In genomic region chr4:6368096-6368495, GRCh38 we compare ENCODE assay signal across 21 cellular contexts.
"Had no signal": no experiment of that assay in that cellular context is flagged by ENCODE, and none has a peak within 500 bp of the region (broad histone marks: within the 10 kb centered on the region; RNA-seq: fewer than 3 reads in every experiment).

No MANE protein-coding gene starts in this region.

- H3K9me3 ChIP-seq: colonic mucosa, esophagus squamous epithelium, ovary, thyroid gland had no signal

- H3K4me1 ChIP-seq: colonic mucosa, esophagus squamous epithelium, gastroesophageal sphincter, thyroid gland had no signal

- H3K27ac ChIP-seq: colonic mucosa, esophagus squamous epithelium, gastroesophageal sphincter, ovary, thyroid gland had no signal

- H3K27me3 ChIP-seq: colonic mucosa, ovary, thyroid gland had no signal

- ATAC-seq: gastroesophageal sphincter; naive thymus-derived CD4-positive, alpha-beta T cell; right cardiac atrium had no signal

- H3K36me3 Mint-ChIP-seq: immature natural killer cell; naive thymus-derived CD4-positive, alpha-beta T cell; type B pancreatic cell had no signal

- H3K4me3 ChIP-seq: colonic mucosa, esophagus squamous epithelium, gastroesophageal sphincter, ovary, thyroid gland had no signal

- FAIRE-seq: keratinocyte, small intestine, urothelium cell line had no signal

- DNase-seq: colonic mucosa; dermis blood vessel endothelial cell; esophagus squamous epithelium; foreskin fibroblast; glutamatergic neuron; immature natural killer cell; left colon; mammary epithelial cell; naive thymus-derived CD4-positive, alpha-beta T cell; nephron progenitor cell; ovary; small intestine; stimulated activated CD4-positive, alpha-beta T cell treated with anti-CD3 and anti-CD28 coated beads, Interleukin-12 subunit alpha, Interleukin-12 subunit beta, amount 100 ng/mL, for 4 hours; stimulated activated naive CD4-positive, alpha-beta T cell; thyroid gland had no signal

- H3K4me1 Mint-ChIP-seq: immature natural killer cell; naive thymus-derived CD4-positive, alpha-beta T cell; nephron progenitor cell had no signal

- H3K36me3 ChIP-seq: colonic mucosa, gastroesophageal sphincter, ovary, thyroid gland had no signal

- H3K27ac Mint-ChIP-seq: immature natural killer cell; naive thymus-derived CD4-positive, alpha-beta T cell; nephron progenitor cell; progenitor cell of endocrine pancreas; type B pancreatic cell had no signal

- H3K4me3 Mint-ChIP-seq: immature natural killer cell; naive thymus-derived CD4-positive, alpha-beta T cell; nephron progenitor cell; type B pancreatic cell had no signal

- H3K9me3 Mint-ChIP-seq: type B pancreatic cell had no signal
